In genomic region chr9:101566904-101567724, GRCh38 we compare ENCODE assay signal across 9 cellular contexts. TPM values are rescaled to one million over a fixed set of nuclear protein-coding genes. Genes with fewer than 3 reads are reported as not detected.
DNase-seq lines count a peak whose midpoint lies in the region; ATAC-seq, FAIRE-seq and TF ChIP-seq lines count a peak whose summit lies in the region.
"Had no signal": no experiment of that assay in that cellular context is flagged by ENCODE, and none has a peak within 500 bp of the region (broad histone marks: within the 10 kb centered on the region; RNA-seq: fewer than 3 reads in every experiment).

No MANE protein-coding gene starts in this region.

- H3K9me3 ChIP-seq in A549 = no peaks in the 10 kb centered on the region
- no peaks in the 10 kb centered on the region for H3K9me3 ChIP-seq in SK-N-SH
- no peaks in the 10 kb centered on the region for H3K9me3 ChIP-seq in suprapubic skin

- TF ChIP-seq POLR2A in A549 (IDR thresholded peaks at IDR 0.05; ENCODE audit: low read length) = no peak
- TF ChIP-seq POLR2A in erythroblast (IDR thresholded peaks at IDR 0.05; ENCODE audit: low read length) = no peak
- TF ChIP-seq POLR2A in suprapubic skin (IDR thresholded peaks at IDR 0.05) = no peak

- H3K9me2 ChIP-seq in SK-N-SH = no peaks in the 10 kb centered on the region

- H3K4me2 ChIP-seq in A549 (no peak overlapping the region), SK-N-SH (no peak overlapping the region)

- no peaks in the 10 kb centered on the region for H3K27me3 ChIP-seq in SK-N-SH (ENCODE audit: insufficient read depth)
- no peaks in the 10 kb centered on the region for H3K27me3 ChIP-seq in suprapubic skin

- no peak overlapping the region for H3K9ac ChIP-seq in SK-N-SH

- H3K36me3 ChIP-seq in SK-N-SH (replicated peaks in 1 of 2; ENCODE audit: control insufficient read depth in 1 of 2, insufficient read depth in 2 of 2, low read length in 1 of 2) (peaks cover 63 to 65% of the 10 kb centered on the region in 2 experiments), suprapubic skin (peaks cover 46% of the 10 kb centered on the region)

- H3F3A ChIP-seq in SK-N-SH (replicated peaks; ENCODE audit: insufficient read depth) = peaks cover 8% of the 10 kb centered on the region

- CTCF ChIA-PET in A549 (lab: Yijun Ruan, JAX) (interaction anchor here (0.6 to 1.9 kb wide), 13 partner anchors 13 to 614 kb away, joined by 3 to 12 read pairs (median 3); no protein-coding TSS in a partner anchor), SK-N-SH (lab: Yijun Ruan, JAX) (interaction anchor here (0.6 to 2.1 kb wide), 12 partner anchors 11 to 118 kb away, joined by 3 to 10 read pairs (median 3); no protein-coding TSS in a partner anchor)

- peak; percentile 46 for FAIRE-seq in A549 (lab: Jason Lieb, UNC)

- 78% methylated on average over 5 of the region's 5 CpGs for WGBS in A549 (ENCODE audit: missing lambda C conversion rate)
- 81% methylated on average over 5 of the region's 5 CpGs for WGBS in SK-N-SH (ENCODE audit: low lambda C conversion rate)
- 80% methylated on average over 5 of the region's 5 CpGs for WGBS in suprapubic skin

- H2AFZ ChIP-seq in SK-N-SH (ENCODE audit: low read depth) = no peak overlapping the region

- TF ChIP-seq EP300 in A549 (IDR thresholded peaks at IDR 0.05) (no peak), SK-N-SH (IDR thresholded peaks at IDR 0.05; ENCODE audit: borderline replicate concordance in 1 of 2, low read depth in 1 of 2, low read length in 1 of 2) (no peak), suprapubic skin (IDR thresholded peaks at IDR 0.05) (no peak)

- no peaks in the 10 kb centered on the region for H3K79me2 ChIP-seq in SK-N-SH (ENCODE audit: insufficient read depth)

- TF ChIP-seq RAD21 in A549 (conservative IDR thresholded peaks at IDR 0.05 in 1 of 2, IDR thresholded peaks at IDR 0.05 in 1 of 2) (peak in 1 of 2 experiments; percentile 26; a peak in 3 of 5 replicates), SK-N-SH (IDR thresholded peaks at IDR 0.05; ENCODE audit: low read length) (peak; percentile 27)

- H3K4me1 ChIP-seq in A549 (no peaks in the 10 kb centered on the region), SK-N-SH (ENCODE audit: control insufficient read depth in 1 of 2, insufficient read depth in 2 of 2, low read depth in 1 of 2, low read length in 1 of 2) (peaks cover 0 to 3% of the 10 kb centered on the region in 2 experiments; a peak in 1 of 4 replicates), suprapubic skin (no peaks in the 10 kb centered on the region)

- peak; percentile 36 to 57 for DNase-seq in A549 (ENCODE audit: low read depth in 1 of 2, low spot score in 1 of 2)
- no peak for DNase-seq in SK-N-SH
- peak; percentile 68 to 74 for DNase-seq in erythroblast (lab: John Stamatoyannopoulos, UW)
- DNase-seq in stimulated activated CD4-positive, alpha-beta T cell treated with anti-CD3 and anti-CD28 coated beads, Interleukin-4, amount 100 ng/mL, for 48 hours (ENCODE audit: low read depth in 2 of 2) = peak; percentile 14 to 20
- no peak for DNase-seq in suprapubic skin (ENCODE audit: low spot score in 2 of 2)
- DNase-seq in NCI-H526 treated with DMSO at 0.1 percent for 48 hours (lab: John Stamatoyannopoulos, UW) = no peak

- no peak overlapping the region for H3K4me3 ChIP-seq in A549
- H3K4me3 ChIP-seq in SK-N-SH (ENCODE audit: low read depth in 2 of 2, low read length in 1 of 2) = no peak overlapping the region
- no peak overlapping the region for H3K4me3 ChIP-seq in suprapubic skin

- no peaks in the 10 kb centered on the region for H4K20me1 ChIP-seq in SK-N-SH (ENCODE audit: insufficient read depth)

- POLR2A ChIA-PET in A549 (lab: Yijun Ruan, JAX) = interaction anchor here (1.2 kb wide), 1 partner anchor 80 kb away, joined by 3 read pairs; a partner anchor contains a TSS
- POLR2A ChIA-PET in SK-N-SH (lab: Yijun Ruan, JAX) = no interaction called here

- H3K27ac ChIP-seq in A549 (no peak overlapping the region), SK-N-SH (ENCODE audit: low read depth in 2 of 2, low read length in 1 of 2) (no peak overlapping the region), suprapubic skin (no peak overlapping the region)
- H3K27ac ChIP-seq: epithelial cell of prostate had no signal

- peak; percentile 82 to 84 for ATAC-seq in A549
- ATAC-seq in HG02973 (IDR thresholded peaks at IDR 0.05; ENCODE audit: unreplicated experiment) = peak; percentile 64

- TF ChIP-seq CTCF in A549 (IDR thresholded peaks at IDR 0.05) = peak; percentile 57
- TF ChIP-seq CTCF in GM12872 (IDR thresholded peaks at IDR 0.05; ENCODE audit: insufficient read depth, low read depth, low read length) = peak; percentile 62
- TF ChIP-seq CTCF in SK-N-SH (IDR thresholded peaks at IDR 0.05) = peak; percentile 67
- peak in 1 of 2 donors; percentile 23 for TF ChIP-seq CTCF in suprapubic skin (IDR thresholded peaks at IDR 0.05)

TF ChIP-seq in A549, 52 proteins besides CTCF, POLR2A, EP300 and RAD21:
- TF ChIP-seq GATA3 (IDR thresholded peaks at IDR 0.05; ENCODE audit: borderline replicate concordance) (no peak), RCOR1 (IDR thresholded peaks at IDR 0.05; ENCODE audit: low read depth, low read length) (no peak), FOSB (CRISPR knock-in tag; IDR thresholded peaks at IDR 0.05) (no peak), BCL3 (IDR thresholded peaks at IDR 0.05) (no peak), SMC3 (IDR thresholded peaks at IDR 0.05) (peak; percentile 44; the same call in 2 of the 3 replicates), TP53 (CRISPR knock-in tag; IDR thresholded peaks at IDR 0.05) (no peak), POLR2AphosphoS2 (conservative IDR thresholded peaks at IDR 0.05; ENCODE audit: low read length) (no peak)

TF ChIP-seq in SK-N-SH, 30 proteins besides CTCF, POLR2A, EP300 and RAD21:
- TF ChIP-seq TEAD4 (IDR thresholded peaks at IDR 0.05; ENCODE audit: borderline replicate concordance, insufficient read depth) = no peak
- 0 out of 2 replicates have a peak, but pooled peaks have one; percentile 8 for TF ChIP-seq PBX3 (IDR thresholded peaks at IDR 0.05)
- peak; percentile 39 for TF ChIP-seq SMC3 (IDR thresholded peaks at IDR 0.05; ENCODE audit: low read depth, low read length)

RNA-seq across cellular contexts. Expression of gene PPP3R2, which starts 27.7 kb away (rescaled TPM):
- polyA plus RNA-seq in A549 (2011; rRNA removed) = not detected in 2 replicates
- polyA plus RNA-seq in A549 (2012; cell fraction: cytosol; rRNA removed) = not detected in 2 replicates
- not detected in 2 replicates for polyA plus RNA-seq in A549 (2012; cell fraction: nucleus; rRNA removed)
- not detected in 3 replicates for polyA plus RNA-seq in A549 (2017; fragmentation: RNase III; extraction: RNeasy Plus Mini Kit Qiagen cat#74134 plus additional on column Dnase treatment)
- polyA minus RNA-seq in A549 (2011; rRNA and poly(A)+ RNA removed) = not detected in 2 replicates
- not detected in 2 replicates for polyA plus RNA-seq in SK-N-SH (2012; rRNA removed)
- polyA plus RNA-seq in SK-N-SH (2012; cell fraction: cytosol; rRNA removed) = not detected in 2 replicates
- polyA plus RNA-seq in SK-N-SH (2012; cell fraction: nucleus; rRNA removed) = not detected in 2 replicates
- not detected for total RNA-seq in suprapubic skin

RNA-seq across cellular contexts. Expression of gene RNF20, which starts 33.5 kb away (rescaled TPM):
- 54.4 and 56.9 TPM in 2 replicates for polyA plus RNA-seq in A549 (2011; rRNA removed)
- 8.3 and 9.2 TPM in 2 replicates for polyA plus RNA-seq in A549 (2012; cell fraction: cytosol; rRNA removed)
- polyA plus RNA-seq in A549 (2012; cell fraction: nucleus; rRNA removed) = 6.2 and 10.1 TPM in 2 replicates
- polyA plus RNA-seq in A549 (2017; fragmentation: RNase III; extraction: RNeasy Plus Mini Kit Qiagen cat#74134 plus additional on column Dnase treatment) = 31.8 to 32.4 TPM (median 32.3 TPM) in 3 replicates
- polyA minus RNA-seq in A549 (2011; rRNA and poly(A)+ RNA removed) = 40.4 and 42.9 TPM in 2 replicates
- polyA plus RNA-seq in SK-N-SH (2012; rRNA removed) = 16.0 and 21.6 TPM in 2 replicates
- polyA plus RNA-seq in SK-N-SH (2012; cell fraction: cytosol; rRNA removed) = 21.7 and 24.1 TPM in 2 replicates
- polyA plus RNA-seq in SK-N-SH (2012; cell fraction: nucleus; rRNA removed) = 10.3 and 20.5 TPM in 2 replicates
- total RNA-seq in suprapubic skin = 10 to 100 TPM; 16.0 to 24.1 (median 22.3) TPM

Comparison
In these comparisons a context has a peak if more than half of its experiments do, and no peak if none do; other contexts are left out.
1. DNase-seq: peak in A549 (2 of 2), erythroblast (2 of 2) and stimulated activated CD4-positive, alpha-beta T cell treated with anti-CD3 and anti-CD28 coated beads, Interleukin-4, amount 100 ng/mL, for 48 hours (2 of 2); none in SK-N-SH (single experiment), suprapubic skin (0 of 2) and NCI-H526 treated with DMSO at 0.1 percent for 48 hours (single experiment).
2. Of the 12 proteins assayed by ChIP-seq in both A549 and SK-N-SH: peak only in A549: none; only in SK-N-SH: PBX3; in both: CTCF and SMC3; in neither: 8; mixed calls (peak in some experiments, not most) for 1.